Comparison of ENCODE assay signal across 20 cellular contexts in the genomic region with DNA sequence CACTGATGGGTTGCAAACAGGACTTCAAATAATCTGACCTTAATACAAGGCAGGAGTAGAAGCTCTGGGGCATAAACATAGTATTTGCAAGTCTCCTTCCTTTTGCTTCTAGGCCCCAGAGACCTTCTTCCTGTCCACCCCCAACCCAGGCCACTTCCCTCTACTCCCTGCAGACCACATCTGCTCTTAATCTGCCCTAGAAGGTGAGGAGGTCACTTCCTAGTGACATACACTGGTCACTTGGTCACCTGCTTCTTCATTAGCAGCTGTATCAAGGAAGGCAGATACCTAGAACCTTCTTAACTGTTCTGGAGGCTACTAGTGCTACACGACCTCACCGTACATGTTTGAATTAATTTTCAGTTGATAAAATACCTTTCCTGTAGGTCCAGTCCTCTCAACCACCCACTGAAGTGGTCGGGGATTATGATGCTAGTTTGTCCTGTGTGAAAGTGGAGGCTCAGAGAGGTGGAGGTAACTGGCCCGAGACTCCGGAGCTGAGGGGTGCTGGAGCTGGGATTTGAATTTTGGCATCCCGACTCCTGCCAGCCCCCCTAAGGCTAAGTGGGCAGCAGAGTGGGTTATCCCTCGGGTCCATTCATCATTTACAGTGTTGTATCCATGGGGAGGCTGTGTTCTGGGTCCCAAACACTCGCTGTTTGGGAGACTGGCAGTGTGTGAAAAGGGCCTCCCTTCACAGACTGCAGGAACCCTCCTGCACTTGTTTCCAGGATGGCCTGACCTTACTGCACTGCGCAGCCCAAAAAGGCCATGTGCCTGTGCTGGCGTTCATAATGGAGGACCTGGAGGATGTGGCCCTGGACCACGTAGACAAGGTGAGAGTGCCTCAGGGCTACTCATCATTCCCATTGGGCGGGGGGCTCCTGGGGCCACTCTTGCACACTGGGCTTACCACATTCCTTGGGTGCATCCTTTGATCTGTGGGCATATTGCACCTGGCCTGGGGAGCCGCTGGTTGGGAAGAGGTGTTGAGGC.
"Had no signal": no experiment of that assay in that cellular context is flagged by ENCODE, and none has a peak within 500 bp of the region (broad histone marks: within the 10 kb centered on the region; RNA-seq: fewer than 3 reads in every experiment).

No MANE protein-coding gene starts in this region.

- H3K79me2 ChIP-seq: parathyroid adenoma had no signal

- H3K36me3 ChIP-seq: heart right ventricle had no signal

- DNase-seq: activated B cell treated with CpG ODN at 0.5 μM for 24 hours; activated CD4-positive, alpha-beta T cell treated with anti-CD3 and anti-CD28 coated beads for 36 hours; activated CD4-positive, alpha-beta T cell treated with anti-CD3 and anti-CD28 coated beads, Interleukin-2, amount 50 U/mL, for 4 hours; activated effector memory CD4-positive, alpha-beta T cell treated with Interleukin-2 at 50 U/mL for 16 hours; activated naive CD4-positive, alpha-beta T cell treated with anti-CD3 and anti-CD28 coated beads for 36 hours; activated naive CD8-positive, alpha-beta T cell treated with anti-CD3 and anti-CD28 coated beads, Interleukin-2, amount 10 ng/mL, durations not matched to agents 7 days and 5 days; activated T-cell treated with anti-CD3 and anti-CD28 coated beads, Interleukin-2, amount 50 U/mL, for 72 hours; amniotic stem cell; heart right ventricle; islet precursor cell; left cardiac atrium; nephron progenitor cell; nucleus accumbens; right cardiac atrium; stimulated activated CD4-positive, alpha-beta T cell treated with anti-CD3 and anti-CD28 coated beads, Interleukin-4, amount 100 ng/mL, for 4 hours; tibial artery had no signal

- H2AFZ ChIP-seq: parathyroid adenoma had no signal

- H3K9me3 Mint-ChIP-seq: activated B cell treated with CpG ODN at 0.5 μM for 24 hours; activated naive CD4-positive, alpha-beta T cell treated with anti-CD3 and anti-CD28 coated beads for 36 hours; activated naive CD8-positive, alpha-beta T cell treated with anti-CD3 and anti-CD28 coated beads, Interleukin-2, amount 10 ng/mL, durations not matched to agents 7 days and 5 days; activated T-cell treated with anti-CD3 and anti-CD28 coated beads, Interleukin-2, amount 50 U/mL, for 72 hours; stimulated activated naive CD8-positive, alpha-beta T cell treated with anti-CD3 and anti-CD28 coated beads, Interleukin-15, Interleukin-2, amounts not matched to agents 100 ng/mL and 50 ng/mL, for 24 hours; T-helper 1 cell treated with Interleukin-12 subunit alpha and Interleukin-12 subunit beta and Interleukin-4 antibody, amounts not matched to agents 30 μg/mL and 1 μg/mL, for 36 hours had no signal

- H3K27ac ChIP-seq: coronary artery, heart right ventricle, parathyroid adenoma, tibial artery had no signal

- H3K27me3 ChIP-seq: heart right ventricle, tibial artery had no signal

- H3K27ac Mint-ChIP-seq: activated B cell treated with CpG ODN at 0.5 μM for 24 hours; activated CD4-positive, alpha-beta T cell treated with anti-CD3 and anti-CD28 coated beads for 36 hours; activated naive CD4-positive, alpha-beta T cell treated with anti-CD3 and anti-CD28 coated beads for 36 hours; activated naive CD8-positive, alpha-beta T cell treated with anti-CD3 and anti-CD28 coated beads, Interleukin-2, amount 10 ng/mL, durations not matched to agents 7 days and 5 days; activated T-cell treated with anti-CD3 and anti-CD28 coated beads, Interleukin-2, amount 50 U/mL, for 72 hours; nephron progenitor cell; stimulated activated naive CD8-positive, alpha-beta T cell treated with anti-CD3 and anti-CD28 coated beads, Interleukin-15, Interleukin-2, amounts not matched to agents 100 ng/mL and 50 ng/mL, for 24 hours; T-helper 1 cell treated with Interleukin-12 subunit alpha and Interleukin-12 subunit beta and Interleukin-4 antibody, amounts not matched to agents 30 μg/mL and 1 μg/mL, for 36 hours had no signal

- H3K4me3 Mint-ChIP-seq: activated B cell treated with CpG ODN at 0.5 μM for 24 hours; activated CD4-positive, alpha-beta T cell treated with anti-CD3 and anti-CD28 coated beads for 36 hours; activated naive CD4-positive, alpha-beta T cell treated with anti-CD3 and anti-CD28 coated beads for 36 hours; activated naive CD8-positive, alpha-beta T cell treated with anti-CD3 and anti-CD28 coated beads, Interleukin-2, amount 10 ng/mL, durations not matched to agents 7 days and 5 days; activated T-cell treated with anti-CD3 and anti-CD28 coated beads, Interleukin-2, amount 50 U/mL, for 72 hours; nephron progenitor cell; stimulated activated naive CD8-positive, alpha-beta T cell treated with anti-CD3 and anti-CD28 coated beads, Interleukin-15, Interleukin-2, amounts not matched to agents 100 ng/mL and 50 ng/mL, for 24 hours; T-helper 1 cell treated with Interleukin-12 subunit alpha and Interleukin-12 subunit beta and Interleukin-4 antibody, amounts not matched to agents 30 μg/mL and 1 μg/mL, for 36 hours had no signal

- H3K27me3 Mint-ChIP-seq: activated B cell treated with CpG ODN at 0.5 μM for 24 hours; activated CD4-positive, alpha-beta T cell treated with anti-CD3 and anti-CD28 coated beads for 36 hours; stimulated activated naive CD8-positive, alpha-beta T cell treated with anti-CD3 and anti-CD28 coated beads, Interleukin-15, Interleukin-2, amounts not matched to agents 100 ng/mL and 50 ng/mL, for 24 hours had no signal

- ATAC-seq: activated CD4-positive, alpha-beta T cell treated with anti-CD3 and anti-CD28 coated beads for 36 hours; activated T-cell treated with anti-CD3 and anti-CD28 coated beads, Interleukin-2, amount 50 U/mL, for 72 hours; heart right ventricle; left cardiac atrium; right cardiac atrium had no signal

- H3K4me3 ChIP-seq: coronary artery, heart right ventricle, tibial artery had no signal

- H3K9me3 ChIP-seq: tibial artery had no signal

- H3K9ac ChIP-seq: parathyroid adenoma had no signal
